17 cellular contexts compared by ENCODE assay signal in the genomic region with DNA sequence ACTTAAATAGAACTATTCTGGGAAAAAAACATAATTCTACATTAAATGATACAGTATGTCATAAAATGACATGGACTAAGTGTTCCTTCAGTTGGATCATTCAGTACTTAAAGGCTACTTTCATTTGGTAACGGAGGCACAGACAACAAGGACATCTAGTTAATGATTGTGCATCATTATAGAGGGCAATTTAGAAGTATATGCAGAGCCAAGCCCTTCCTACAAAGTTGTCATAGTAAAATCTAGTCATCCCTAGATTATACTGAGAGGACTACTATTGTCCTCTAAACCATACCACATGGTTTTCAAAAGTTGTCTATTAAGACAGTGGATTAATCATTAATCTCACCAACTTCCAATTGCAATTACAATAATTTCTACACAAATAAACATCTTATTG. TPM values are rescaled to one million over a fixed set of nuclear protein-coding genes. Genes with fewer than 3 reads are reported as not detected.
A peak's percentile ranks its signal among the peaks of the same experiment; 100 is the strongest.
DNase-seq lines count a peak whose midpoint lies in the region; ATAC-seq, FAIRE-seq and TF ChIP-seq lines count a peak whose summit lies in the region.
"Had no signal": no experiment of that assay in that cellular context is flagged by ENCODE, and none has a peak within 500 bp of the region (broad histone marks: within the 10 kb centered on the region; RNA-seq: fewer than 3 reads in every experiment).

No MANE protein-coding gene starts in this region.

- H3K9me3 Mint-ChIP-seq in stimulated activated naive CD8-positive, alpha-beta T cell treated with anti-CD3 and anti-CD28 coated beads, Interleukin-15, amount 100 ng/mL, for 72 hours, result peaks cover 0 to 11% of the 10 kb centered on the region in 2 donors

- intact Hi-C loops in lower leg skin (cut with DNase I; ENCODE audit: low total_unique reads) (no loop called here), uterus (cut with DNase I; ENCODE audit: low total_unique reads) (no loop called here)

- ATAC-seq in stimulated activated naive CD8-positive, alpha-beta T cell treated with anti-CD3 and anti-CD28 coated beads, Interleukin-15, amount 100 ng/mL, for 72 hours, result no peak

- H3K36me3 ChIP-seq in uterus, result no peaks in the 10 kb centered on the region
- H3K36me3 ChIP-seq: BLaER1 had no signal

- TF ChIP-seq POLR2A in lower leg skin (IDR thresholded peaks at IDR 0.05) (no peak), uterus (IDR thresholded peaks at IDR 0.05) (no peak)

- peaks cover 8% of the 10 kb centered on the region for H3K27me3 Mint-ChIP-seq in stimulated activated naive CD8-positive, alpha-beta T cell treated with anti-CD3 and anti-CD28 coated beads, Interleukin-15, amount 100 ng/mL, for 72 hours

- no peaks in the 10 kb centered on the region for H3K4me1 ChIP-seq in uterus
- H3K4me1 ChIP-seq: BLaER1 had no signal

- no peaks in the 10 kb centered on the region for H3K9me3 ChIP-seq in uterus
- H3K9me3 ChIP-seq: BLaER1 had no signal

- H3K4me3 Mint-ChIP-seq in stimulated activated naive CD8-positive, alpha-beta T cell treated with anti-CD3 and anti-CD28 coated beads, Interleukin-15, amount 100 ng/mL, for 72 hours, result no peak overlapping the region
- H3K4me3 Mint-ChIP-seq: CD14-positive monocyte; CD4-positive, alpha-beta memory T cell had no signal

- H3K4me3 ChIP-seq in lower leg skin (ENCODE audit: low read depth, poor library complexity, severe bottlenecking) (no peak overlapping the region), uterus (no peak overlapping the region)
- H3K4me3 ChIP-seq: BLaER1 had no signal

- no peak overlapping the region for H3K27ac ChIP-seq in uterus
- H3K27ac ChIP-seq: BLaER1 had no signal

- DNase-seq in renal cortical epithelial cell (ENCODE audit: low read depth) (peak; percentile 46), lower leg skin (ENCODE audit: low spot score in 2 of 2) (no peak), islet precursor cell (no peak), uterus (no peak)
- DNase-seq in stimulated activated naive CD8-positive, alpha-beta T cell treated with anti-CD3 and anti-CD28 coated beads, Interleukin-15, amount 100 ng/mL, for 72 hours, result no peak
- DNase-seq: CD4-positive, alpha-beta memory T cell; DMS153; DMS79; GDM1; GOT3; H7 had no signal

- H3K27ac Mint-ChIP-seq in stimulated activated naive CD8-positive, alpha-beta T cell treated with anti-CD3 and anti-CD28 coated beads, Interleukin-15, amount 100 ng/mL, for 72 hours, result no peak overlapping the region
- H3K27ac Mint-ChIP-seq: CD14-positive monocyte; CD4-positive, alpha-beta memory T cell had no signal

- WGBS in lower leg skin, 2 donors, result 76 to 97% methylated on average over 1 of the region's 1 CpG

- TF ChIP-seq CTCF in lower leg skin (IDR thresholded peaks at IDR 0.05), result no peak
- no peak for TF ChIP-seq CTCF in uterus (IDR thresholded peaks at IDR 0.05)

- H3K4me1 Mint-ChIP-seq in stimulated activated naive CD8-positive, alpha-beta T cell treated with anti-CD3 and anti-CD28 coated beads, Interleukin-15, amount 100 ng/mL, for 72 hours, result peaks cover 6% of the 10 kb centered on the region
- H3K4me1 Mint-ChIP-seq: CD14-positive monocyte; CD4-positive, alpha-beta memory T cell had no signal

- no peaks in the 10 kb centered on the region for H3K27me3 ChIP-seq in uterus
- H3K27me3 ChIP-seq: BLaER1 had no signal

- peak; percentile 93 for FAIRE-seq in colon (lab: Jason Lieb, UNC)
- FAIRE-seq in islet of Langerhans (lab: Jason Lieb, UNC), result peak; percentile 30
- FAIRE-seq: GM12892, GM18507 had no signal

RNA-seq across cellular contexts. Expression of gene STXBP5, which starts 53.9 kb away (rescaled TPM):
- total RNA-seq in renal cortical epithelial cell, result 23.3 and 28.1 TPM in 2 replicates
- 10 to 100 TPM; 46.7 to 60.5 (median 50.6) TPM for total RNA-seq in lower leg skin
- 10 to 100 TPM; 28.9 to 80.2 (median 36.9) TPM for total RNA-seq in uterus
